26 cellular contexts compared by ENCODE assay signal in genomic region chr22:49408102-49408836, GRCh38.
DNase-seq lines count a peak whose midpoint lies in the region; ATAC-seq and TF ChIP-seq lines count a peak whose summit lies in the region.
"Had no signal": no experiment of that assay in that cellular context is flagged by ENCODE, and none has a peak within 500 bp of the region (broad histone marks: within the 10 kb centered on the region; RNA-seq: fewer than 3 reads in every experiment).

No MANE protein-coding gene starts in this region.

- H4K91ac ChIP-seq in H9 (ENCODE audit: insufficient read length, low read depth, low read length), result no peak overlapping the region

- no peak overlapping the region for H3T11ph ChIP-seq in H9 (ENCODE audit: low read length)

- H3K4me2 ChIP-seq in H9 (ENCODE audit: insufficient read depth, insufficient read length, low read length) (no peak overlapping the region), OCI-LY7 (ENCODE audit: low read length) (no peak overlapping the region)
- H3K4me2 ChIP-seq: KMS-11 had no signal

- H3K36me3 Mint-ChIP-seq in H9 (ENCODE audit: insufficient read depth in 1 of 3, low read depth in 3 of 3), result peaks cover 0 to 3% (median 0%) of the 10 kb centered on the region in 3 experiments; a peak in 3 of 7 replicates
- H3K36me3 Mint-ChIP-seq: CD14-positive monocyte had no signal

- TF ChIP-seq CTCF in H9 (conservative IDR thresholded peaks at IDR 0.05) (no peak), lower leg skin (IDR thresholded peaks at IDR 0.05) (no peak), OCI-LY7 (conservative IDR thresholded peaks at IDR 0.05; ENCODE audit: low read length) (no peak)

- H3K4me1 ChIP-seq in H9 (ENCODE audit: insufficient read depth, low read length) (no peaks in the 10 kb centered on the region), OCI-LY7 (ENCODE audit: insufficient read depth, low read length, poor library complexity, severe bottlenecking) (peaks cover 5% of the 10 kb centered on the region), aorta (ENCODE audit: control insufficient read depth in 1 of 2, insufficient read depth in 2 of 2, low read length in 2 of 2) (no peaks in the 10 kb centered on the region)

- H3K18ac ChIP-seq in H9 (ENCODE audit: insufficient read length, low read depth, low read length), result no peak overlapping the region

- H3K9ac ChIP-seq in H9 (ENCODE audit: extremely low read depth, insufficient read length, low read length), result no peak overlapping the region
- H3K9ac ChIP-seq: KMS-11 had no signal

- no peak overlapping the region for H2BK20ac ChIP-seq in H9 (ENCODE audit: low read depth, low read length, poor library complexity, severe bottlenecking)

- no TSS peak for BruUV-seq in OCI-LY7 (replicated peaks; lab: Mats Ljungman, UMichigan)

- H2BK5ac ChIP-seq in H9 (ENCODE audit: insufficient read length, low read length), result no peak overlapping the region

- no peak overlapping the region for H2BK120ac ChIP-seq in H9 (ENCODE audit: low read depth, low read length, poor library complexity, severe bottlenecking)

- TF ChIP-seq POLR2A in lower leg skin (IDR thresholded peaks at IDR 0.05), result no peak

- H2AK5ac ChIP-seq in H9 (ENCODE audit: insufficient read length, low read length), result no peak overlapping the region

- H3K9me3 Mint-ChIP-seq in H9, result peaks cover 0 to 3% of the 10 kb centered on the region in 2 experiments; a peak in 1 of 5 replicates

- H3K79me2 ChIP-seq in H9 (ENCODE audit: insufficient read depth, low read length), result no peaks in the 10 kb centered on the region
- no peaks in the 10 kb centered on the region for H3K79me2 ChIP-seq in OCI-LY7 (ENCODE audit: insufficient read depth, low read depth, low read length)

- H3K9me2 ChIP-seq in OCI-LY7 (ENCODE audit: insufficient read depth, low read length), result no peaks in the 10 kb centered on the region

- no peak overlapping the region for H3K4me3 Mint-ChIP-seq in H9
- H3K4me3 Mint-ChIP-seq: CD14-positive monocyte, IgD-negative memory B cell had no signal

- CTCF ChIA-PET in OCI-LY7 (lab: Charles Lee; ENCODE audit: unreplicated experiment), result no interaction called here

- H3K27me3 ChIP-seq in H9 (ENCODE audit: insufficient read depth, low read length) (no peaks in the 10 kb centered on the region), aorta (ENCODE audit: control insufficient read depth in 1 of 2, insufficient read depth in 2 of 2, low read length in 1 of 2) (no peaks in the 10 kb centered on the region)

- no peak overlapping the region for H4K8ac ChIP-seq in H9 (replicated peaks; ENCODE audit: insufficient read length, low read depth, low read length)

- peaks cover 9 to 12% of the 10 kb centered on the region in 2 experiments for H3K4me1 Mint-ChIP-seq in H9
- H3K4me1 Mint-ChIP-seq: CD14-positive monocyte, IgD-negative memory B cell had no signal

- H3K56ac ChIP-seq in H9 (ENCODE audit: insufficient read length, low read depth, low read length), result no peak overlapping the region

- H3K9me3 ChIP-seq in H9 (ENCODE audit: control insufficient read depth, low read depth, low read length) (no peaks in the 10 kb centered on the region), OCI-LY7 (ENCODE audit: low read length) (no peaks in the 10 kb centered on the region), aorta (ENCODE audit: control insufficient read depth, low read length) (peaks cover 3% of the 10 kb centered on the region)

- no peak overlapping the region for H3K27ac ChIP-seq in H9 (ENCODE audit: insufficient read length, low read depth, low read length)
- H3K27ac ChIP-seq in OCI-LY7 (ENCODE audit: low read depth, low read length, poor library complexity, severe bottlenecking), result no peak overlapping the region
- H3K27ac ChIP-seq in aorta (ENCODE audit: low read depth in 1 of 2, low read length in 2 of 2), result no peak overlapping the region
- H3K27ac ChIP-seq: HL-60, KMS-11 had no signal

- no peaks in the 10 kb centered on the region for H3K36me3 ChIP-seq in OCI-LY7 (ENCODE audit: insufficient read depth, low read length)
- H3K36me3 ChIP-seq in aorta (ENCODE audit: control insufficient read depth in 1 of 2, insufficient read depth in 2 of 2, low read length in 1 of 2), result no peaks in the 10 kb centered on the region

- WGBS in H9 (ENCODE audit: extremely low coverage, insufficient read length, low lambda C conversion rate), result no CpG with 5 or more reads among the region's 8 CpGs
- 38 to 47% methylated on average over 8 of the region's 8 CpGs for WGBS in lower leg skin, 2 donors
- 48 to 49% methylated on average over 8 of the region's 8 CpGs for WGBS in aorta, 2 donors

- peaks cover 19% of the 10 kb centered on the region for H3K27me3 Mint-ChIP-seq in H9 (ENCODE audit: low read depth)

- H3K4ac ChIP-seq in H9 (ENCODE audit: low read depth, low read length), result no peak overlapping the region

- no peaks in the 10 kb centered on the region for H4K20me1 ChIP-seq in H9 (ENCODE audit: control insufficient read depth, insufficient read depth, insufficient read length)
- no peaks in the 10 kb centered on the region for H4K20me1 ChIP-seq in OCI-LY7 (ENCODE audit: insufficient read depth, low read length)

- POLR2A ChIA-PET in OCI-LY7 (lab: Charles Lee), result interaction anchor here (0.8 kb wide), 1 partner anchor 51 kb away, joined by 3 read pairs; no protein-coding TSS in a partner anchor

- H3K23me2 ChIP-seq in H9 (ENCODE audit: insufficient read length, low read depth, low read length, poor library complexity, severe bottlenecking), result no peaks in the 10 kb centered on the region

- H3K4me3 ChIP-seq in lower leg skin (ENCODE audit: low read depth, poor library complexity, severe bottlenecking) (no peak overlapping the region), OCI-LY7 (ENCODE audit: low read depth, low read length, poor library complexity, severe bottlenecking) (no peak overlapping the region), aorta (ENCODE audit: low read length in 2 of 2) (no peak overlapping the region)

- intact Hi-C loops in lower leg skin (cut with DNase I; ENCODE audit: low total_unique reads), result no loop called here
- intact Hi-C loops in sciatic nerve (cut with DNase I), result no loop called here
- intact Hi-C loops in OCI-LY7 (cut with micrococcal nuclease; ENCODE audit: unreplicated experiment), result no loop called here
- intact Hi-C loops in aorta (cut with DNase I), result no loop called here

- H2BK12ac ChIP-seq in H9 (ENCODE audit: insufficient read length, low read depth, low read length), result no peak overlapping the region

- no peak overlapping the region for H2BK15ac ChIP-seq in H9 (ENCODE audit: low read depth, low read length)

- H3K27ac Mint-ChIP-seq in H9, result no peak overlapping the region; a peak in 1 of 7 replicates
- H3K27ac Mint-ChIP-seq: CD14-positive monocyte, IgD-negative memory B cell had no signal

- no peak overlapping the region for H3K14ac ChIP-seq in H9 (ENCODE audit: insufficient read depth, low read length)

- H3K23ac ChIP-seq in H9 (ENCODE audit: insufficient read length, low read depth, low read length), result no peak overlapping the region

- peak; percentile 8 for DNase-seq in D341Med (ENCODE audit: low spot score)
- DNase-seq in H9, result peak; percentile 8
- DNase-seq in lower leg skin (ENCODE audit: low spot score in 2 of 2), result peak; percentile 4 to 21
- DNase-seq in sciatic nerve (ENCODE audit: low spot score), result peak; percentile 26
- DNase-seq in activated CD4-positive, alpha-beta T cell treated with anti-CD3 and anti-CD28 coated beads for 48 hours, result no peak
- no peak for DNase-seq in OCI-LY7 (ENCODE audit: low spot score)
- no peak for DNase-seq in aorta
- no peak for DNase-seq in DMS 273 (lab: John Stamatoyannopoulos, UW; ENCODE audit: unreplicated experiment)
- DNase-seq: Calu3, DMS53, GF-D8, GOT3, NCI-H1092, NCI-H1417 treated with DMSO at 0.1 percent for 48 hours, NCI-H1694 treated with DMSO at 0.1 percent for 48 hours, NCI-H2081 treated with DMSO at 0.1 percent for 48 hours, NCI-H2171, NCI-H226, NCI-H510A, NCI-H69, SHP77 treated with DMSO at 0.1 percent for 48 hours had no signal

- H2AFZ ChIP-seq in H9 (ENCODE audit: low read length) (no peak overlapping the region), OCI-LY7 (ENCODE audit: low read length) (no peak overlapping the region)

- no peak overlapping the region for H4K5ac ChIP-seq in H9 (ENCODE audit: insufficient read length, low read depth, low read length)

- no peak for ATAC-seq in sciatic nerve
- no peak for ATAC-seq in aorta (ENCODE audit: low FRiP score)
- ATAC-seq: Panc1 had no signal

- H3K79me1 ChIP-seq in H9 (ENCODE audit: insufficient read depth, low read depth, low read length, poor library complexity, severe bottlenecking), result no peaks in the 10 kb centered on the region

Comparison
In these comparisons a context has a peak if more than half of its experiments do, and no peak if none do; other contexts are left out.
1. DNase-seq: peak in D341Med (single experiment), H9 (single experiment), lower leg skin (2 of 2) and sciatic nerve (single experiment); none in activated CD4-positive, alpha-beta T cell treated with anti-CD3 and anti-CD28 coated beads for 48 hours (single experiment), OCI-LY7 (single experiment), aorta (0 of 2) and DMS 273 (single experiment).